ENCODE assay signal across 1 cellular context in genomic region chr14:74762917-74763802, GRCh38.
TF ChIP-seq lines count a peak whose summit lies in the region.

Gene YLPM1, plus strand, starts transcription at chr14:74763316. Its CDS starts 174 bp downstream, at chr14:74763490.

TF ChIP-seq in HepG2, 621 proteins besides CTCF, POLR2A, EP300 and RAD21 (continued from another document and continues in another):
- TF ChIP-seq ZNF740 (CRISPR knock-in tag; IDR thresholded peaks at IDR 0.05) (0 out of 2 replicates have a peak, but pooled peaks have one; percentile 40), YEATS2 (CRISPR knock-in tag; IDR thresholded peaks at IDR 0.05; ENCODE audit: borderline replicate concordance) (peak; percentile 90), PHF8 (CRISPR knock-in tag; IDR thresholded peaks at IDR 0.05) (peak; percentile 99), MBD4 (IDR thresholded peaks at IDR 0.05; ENCODE audit: borderline replicate concordance, low read length) (no peak), GMEB1 (CRISPR knock-in tag; IDR thresholded peaks at IDR 0.05; ENCODE audit: borderline replicate concordance) (peak; percentile 79; the same call in 1 of the 2 replicates), MXD3 (CRISPR knock-in tag; IDR thresholded peaks at IDR 0.05) (peak; percentile 75), ZBTB20 (CRISPR knock-in tag; IDR thresholded peaks at IDR 0.05; ENCODE audit: borderline replicate concordance, low read depth) (peak; percentile 55; the same call in 1 of the 2 replicates), KDM3A (CRISPR knock-in tag; IDR thresholded peaks at IDR 0.05; ENCODE audit: low read depth) (peak; percentile 84; the same call in 1 of the 2 replicates), ELF1 (CRISPR knock-in tag; IDR thresholded peaks at IDR 0.05) (peak; percentile 66), SMAD9 (CRISPR knock-in tag; IDR thresholded peaks at IDR 0.05) (no peak), ZNF205 (CRISPR knock-in tag; IDR thresholded peaks at IDR 0.05) (peak; percentile 46; the same call in 1 of the 2 replicates), NONO (IDR thresholded peaks at IDR 0.05) (no peak), NONO (CRISPR knock-in tag; conservative IDR thresholded peaks at IDR 0.05) (peak; percentile 77; the same call in 1 of the 2 replicates), NFIC (IDR thresholded peaks at IDR 0.05; ENCODE audit: low read length) (0 out of 2 replicates have a peak, but pooled peaks have one; percentile 49), ZNF275 (CRISPR knock-in tag; IDR thresholded peaks at IDR 0.05; ENCODE audit: borderline replicate concordance) (no peak), TOPORS (CRISPR knock-in tag; IDR thresholded peaks at IDR 0.05) (0 out of 2 replicates have a peak, but pooled peaks have one; percentile 40), ZSCAN20 (CRISPR knock-in tag; IDR thresholded peaks at IDR 0.05; ENCODE audit: borderline replicate concordance) (peak; percentile 92; the same call in 1 of the 2 replicates), IKZF4 (CRISPR knock-in tag; IDR thresholded peaks at IDR 0.05; ENCODE audit: borderline replicate concordance, low read depth, not compliant biosample characterization) (peak; percentile 69), KDM5A (IDR thresholded peaks at IDR 0.05; ENCODE audit: borderline replicate concordance, low read length) (peak; percentile 43; the same call in 1 of the 2 replicates), ZNF549 (CRISPR knock-in tag; IDR thresholded peaks at IDR 0.05) (no peak), DMTF1 (CRISPR knock-in tag; IDR thresholded peaks at IDR 0.05) (no peak), ZNF580 (CRISPR knock-in tag; IDR thresholded peaks at IDR 0.05; ENCODE audit: borderline replicate concordance, low read depth) (peak; percentile 76; the same call in 1 of the 2 replicates), HDAC2 (CRISPR knock-in tag; IDR thresholded peaks at IDR 0.05) (peak; percentile 44; the same call in 1 of the 2 replicates), ZNF230 (CRISPR knock-in tag; IDR thresholded peaks at IDR 0.05) (no peak), ZNF704 (CRISPR knock-in tag; IDR thresholded peaks at IDR 0.05; ENCODE audit: borderline replicate concordance) (peak; percentile 91; the same call in 1 of the 2 replicates), ZFP90 (CRISPR knock-in tag; IDR thresholded peaks at IDR 0.05; ENCODE audit: borderline replicate concordance) (peak; percentile 52; the same call in 1 of the 2 replicates), SNAI1 (CRISPR knock-in tag; IDR thresholded peaks at IDR 0.05; ENCODE audit: borderline replicate concordance) (0 out of 2 replicates have a peak, but pooled peaks have one; percentile 36), GABPB1 (CRISPR knock-in tag; IDR thresholded peaks at IDR 0.05) (peak; percentile 89), ZFY (CRISPR knock-in tag; IDR thresholded peaks at IDR 0.05) (peak; percentile 99), ZSCAN21 (CRISPR knock-in tag; IDR thresholded peaks at IDR 0.05; ENCODE audit: borderline replicate concordance) (peak; percentile 48; the same call in 1 of the 2 replicates), SOX13 (IDR thresholded peaks at IDR 0.05) (no peak), SOX13 (CRISPR knock-in tag; conservative IDR thresholded peaks at IDR 0.05 in 1 of 2, IDR thresholded peaks at IDR 0.05 in 1 of 2) (peak in 1 of 2 experiments; percentile 42; a peak in 1 of 4 replicates), ZNF619 (CRISPR knock-in tag; IDR thresholded peaks at IDR 0.05) (0 out of 2 replicates have a peak, but pooled peaks have one; percentile 58), ZMAT5 (CRISPR knock-in tag; IDR thresholded peaks at IDR 0.05; ENCODE audit: borderline replicate concordance, low read depth) (no peak), IKZF5 (CRISPR knock-in tag; IDR thresholded peaks at IDR 0.05) (peak; percentile 57; the same call in 1 of the 2 replicates), KDM2A (CRISPR knock-in tag; IDR thresholded peaks at IDR 0.05; ENCODE audit: borderline replicate concordance, low read depth) (peak; percentile 89), ZNF574 (CRISPR knock-in tag; IDR thresholded peaks at IDR 0.05) (peak; percentile 100), ZNF850 (CRISPR knock-in tag; conservative IDR thresholded peaks at IDR 0.05) (no peak), NPAS2 (CRISPR knock-in tag; IDR thresholded peaks at IDR 0.05; ENCODE audit: borderline replicate concordance) (no peak), SIN3B (IDR thresholded peaks at IDR 0.05; ENCODE audit: low read length) (no peak), ZBTB3 (CRISPR knock-in tag; IDR thresholded peaks at IDR 0.05; ENCODE audit: borderline replicate concordance, low read depth) (no peak), ZNF614 (CRISPR knock-in tag; IDR thresholded peaks at IDR 0.05; ENCODE audit: borderline replicate concordance) (peak; percentile 25; the same call in 1 of the 2 replicates), TBL1XR1 (IDR thresholded peaks at IDR 0.05; ENCODE audit: borderline replicate concordance, low read length, partially characterized antibody) (no peak), MED1 (CRISPR knock-in tag; IDR thresholded peaks at IDR 0.05) (peak; percentile 70), HNRNPLL (IDR thresholded peaks at IDR 0.05; ENCODE audit: low read depth, low read length, poor library complexity, severe bottlenecking) (peak; percentile 82), CBX1 (IDR thresholded peaks at IDR 0.05; ENCODE audit: low read depth) (no peak), CHCHD3 (CRISPR knock-in tag; IDR thresholded peaks at IDR 0.05) (no peak; the same call in 1 of the 2 replicates), ZBTB44 (CRISPR knock-in tag; IDR thresholded peaks at IDR 0.05) (no peak), MEIS2 (CRISPR knock-in tag; IDR thresholded peaks at IDR 0.05) (peak; percentile 67; the same call in 1 of the 2 replicates), ZNF503 (CRISPR knock-in tag; IDR thresholded peaks at IDR 0.05) (peak; percentile 71), PRPF4 (IDR thresholded peaks at IDR 0.05; ENCODE audit: low read depth, low read length, poor library complexity, severe bottlenecking) (no peak)
